ENCODE assay signal across 1 cellular context in the genomic region with DNA sequence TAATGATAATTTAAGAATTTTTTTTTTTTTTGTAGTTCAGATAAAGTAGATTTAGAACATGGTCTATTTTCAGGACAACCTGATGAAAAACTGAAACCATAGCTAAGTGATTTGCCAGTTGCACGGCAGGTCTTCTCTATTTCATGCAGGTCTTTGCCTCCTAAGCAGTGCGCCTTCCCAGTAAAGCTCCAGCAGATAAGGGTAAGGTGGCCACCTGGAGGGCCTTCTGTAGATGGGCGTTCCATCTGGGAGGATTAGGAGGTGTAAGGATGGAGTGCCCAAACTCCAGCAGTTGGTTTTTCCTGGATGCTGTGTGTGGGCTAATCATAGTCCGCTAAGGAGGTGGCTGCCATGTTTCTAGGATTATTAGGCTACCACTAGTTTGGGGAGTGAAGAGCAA.
A peak's percentile ranks its signal among the peaks of the same experiment; 100 is the strongest.
TF ChIP-seq lines count a peak whose summit lies in the region.

No MANE protein-coding gene starts in this region.

TF ChIP-seq in HEK293, 187 proteins besides CTCF, POLR2A, EP300 and RAD21 (continued from another document):
- TF ChIP-seq, protein P1, sequence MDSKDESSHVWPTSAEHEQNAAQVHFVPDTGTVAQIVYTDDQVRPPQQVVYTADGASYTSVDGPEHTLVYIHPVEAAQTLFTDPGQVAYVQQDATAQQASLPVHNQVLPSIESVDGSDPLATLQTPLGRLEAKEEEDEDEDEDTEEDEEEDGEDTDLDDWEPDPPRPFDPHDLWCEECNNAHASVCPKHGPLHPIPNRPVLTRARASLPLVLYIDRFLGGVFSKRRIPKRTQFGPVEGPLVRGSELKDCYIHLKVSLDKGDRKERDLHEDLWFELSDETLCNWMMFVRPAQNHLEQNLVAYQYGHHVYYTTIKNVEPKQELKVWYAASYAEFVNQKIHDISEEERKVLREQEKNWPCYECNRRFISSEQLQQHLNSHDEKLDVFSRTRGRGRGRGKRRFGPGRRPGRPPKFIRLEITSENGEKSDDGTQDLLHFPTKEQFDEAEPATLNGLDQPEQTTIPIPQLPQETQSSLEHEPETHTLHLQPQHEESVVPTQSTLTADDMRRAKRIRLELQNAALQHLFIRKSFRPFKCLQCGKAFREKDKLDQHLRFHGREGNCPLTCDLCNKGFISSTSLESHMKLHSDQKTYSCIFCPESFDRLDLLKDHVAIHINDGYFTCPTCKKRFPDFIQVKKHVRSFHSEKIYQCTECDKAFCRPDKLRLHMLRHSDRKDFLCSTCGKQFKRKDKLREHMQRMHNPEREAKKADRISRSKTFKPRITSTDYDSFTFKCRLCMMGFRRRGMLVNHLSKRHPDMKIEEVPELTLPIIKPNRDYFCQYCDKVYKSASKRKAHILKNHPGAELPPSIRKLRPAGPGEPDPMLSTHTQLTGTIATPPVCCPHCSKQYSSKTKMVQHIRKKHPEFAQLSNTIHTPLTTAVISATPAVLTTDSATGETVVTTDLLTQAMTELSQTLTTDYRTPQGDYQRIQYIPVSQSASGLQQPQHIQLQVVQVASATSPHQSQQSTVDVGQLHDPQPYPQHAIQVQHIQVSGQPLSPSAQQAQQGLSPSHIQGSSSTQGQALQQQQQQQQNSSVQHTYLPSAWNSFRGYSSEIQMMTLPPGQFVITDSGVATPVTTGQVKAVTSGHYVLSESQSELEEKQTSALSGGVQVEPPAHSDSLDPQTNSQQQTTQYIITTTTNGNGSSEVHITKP (tag by site-specific recombination; IDR thresholded peaks at IDR 0.05) = 0 out of 2 replicates have a peak, but pooled peaks have one; percentile 19
TF ChIP-seq in HEK293: peak in this region for 1.
